ENCODE assay signal across 1 cellular context in genomic region chr12:110256780-110257431, GRCh38.
TF ChIP-seq lines count a peak whose summit lies in the region.

No MANE protein-coding gene starts in this region.

TF ChIP-seq in HepG2, 621 proteins besides CTCF, POLR2A, EP300 and RAD21 (continued from another document):
- TF ChIP-seq THAP8 (CRISPR knock-in tag; IDR thresholded peaks at IDR 0.05; ENCODE audit: borderline replicate concordance) (no peak), GRHL1 (CRISPR knock-in tag; conservative IDR thresholded peaks at IDR 0.05) (no peak), ATF7-NPFF (CRISPR knock-in tag; IDR thresholded peaks at IDR 0.05; ENCODE audit: low read depth) (no peak), IKZF1 (IDR thresholded peaks at IDR 0.05) (no peak), POGK (CRISPR knock-in tag; conservative IDR thresholded peaks at IDR 0.05) (0 out of 2 replicates have a peak, but pooled peaks have one; percentile 23)
